In genomic region chr3:187902041-187902471, GRCh38 we compare ENCODE assay signal across 12 cellular contexts.
DNase-seq lines count a peak whose midpoint lies in the region; ATAC-seq and TF ChIP-seq lines count a peak whose summit lies in the region.
"Had no signal": no experiment of that assay in that cellular context is flagged by ENCODE, and none has a peak within 500 bp of the region (broad histone marks: within the 10 kb centered on the region; RNA-seq: fewer than 3 reads in every experiment).

No MANE protein-coding gene starts in this region.

- H3K9me3 ChIP-seq in OCI-LY1 (ENCODE audit: low read length): no peaks in the 10 kb centered on the region
- H3K9me3 ChIP-seq in endodermal cell (ENCODE audit: control insufficient read depth, low read length): no peaks in the 10 kb centered on the region

- H3K9me3 Mint-ChIP-seq in endodermal cell: no peaks in the 10 kb centered on the region
- H3K9me3 Mint-ChIP-seq: brain had no signal

- H3K9ac ChIP-seq in OCI-LY1 (ENCODE audit: low read length): peak overlapping the region; percentile 88
- no peak overlapping the region for H3K9ac ChIP-seq in endodermal cell (ENCODE audit: extremely low read depth, low read length, poor library complexity, severe bottlenecking)

- ATAC-seq in GM21381 (IDR thresholded peaks at IDR 0.05; ENCODE audit: unreplicated experiment) (peak; percentile 71), HG03064 (IDR thresholded peaks at IDR 0.05; ENCODE audit: low read depth, unreplicated experiment) (peak; percentile 69), foreskin keratinocyte (no peak)

- peaks cover 6% of the 10 kb centered on the region for H3F3A ChIP-seq in OCI-LY1 (ENCODE audit: insufficient read depth, low read length)

- H3K36me3 ChIP-seq in GM06990 (ENCODE audit: control insufficient read depth, insufficient read depth, low read length): no peaks in the 10 kb centered on the region
- no peaks in the 10 kb centered on the region for H3K36me3 ChIP-seq in OCI-LY1 (ENCODE audit: insufficient read depth, low read length)
- no peaks in the 10 kb centered on the region for H3K36me3 ChIP-seq in endodermal cell (ENCODE audit: control insufficient read depth, insufficient read depth, low read length)

- H3K27me3 Mint-ChIP-seq in endodermal cell (ENCODE audit: insufficient read depth): peaks cover 2% of the 10 kb centered on the region

- H3K4me3 Mint-ChIP-seq in endodermal cell: no peak overlapping the region
- H3K4me3 Mint-ChIP-seq: brain had no signal

- H3K79me2 ChIP-seq in OCI-LY1 (ENCODE audit: insufficient read depth, low read length): no peaks in the 10 kb centered on the region

- H2AFZ ChIP-seq in OCI-LY1 (ENCODE audit: low read length): no peak overlapping the region

- no peaks in the 10 kb centered on the region for H3K4me1 Mint-ChIP-seq in endodermal cell
- H3K4me1 Mint-ChIP-seq: brain had no signal

- H3K36me3 Mint-ChIP-seq in endodermal cell (ENCODE audit: low read depth): no peaks in the 10 kb centered on the region
- H3K36me3 Mint-ChIP-seq: brain had no signal

- peak overlapping the region; percentile 99 for H3K27ac ChIP-seq in OCI-LY1 (ENCODE audit: low read depth, low read length, poor library complexity, severe bottlenecking)
- no peak overlapping the region for H3K27ac ChIP-seq in endodermal cell (ENCODE audit: low read depth, low read length)
- no peak overlapping the region for H3K27ac ChIP-seq in foreskin keratinocyte

- H3K4me1 ChIP-seq in OCI-LY1 (ENCODE audit: insufficient read depth, low read length, severe bottlenecking): peaks cover 100% of the 10 kb centered on the region
- no peaks in the 10 kb centered on the region for H3K4me1 ChIP-seq in endodermal cell (ENCODE audit: control insufficient read depth, insufficient read depth, low read length)
- H3K4me1 ChIP-seq in foreskin keratinocyte: no peaks in the 10 kb centered on the region

- DNase-seq in GM06990 (ENCODE audit: extremely low read depth, insufficient read length): peak; percentile 56
- DNase-seq in NCI-H1436 treated with DMSO at 0.1 percent for 48 hours (lab: John Stamatoyannopoulos, UW): no peak
- no peak for DNase-seq in endodermal cell
- no peak for DNase-seq in foreskin keratinocyte
- DNase-seq in SHP77 treated with DMSO at 0.1 percent for 48 hours (lab: John Stamatoyannopoulos, UW): no peak
- DNase-seq: activated CD4-positive, alpha-beta T cell treated with anti-CD3 and anti-CD28 coated beads for 1 hour; mesendoderm; stimulated activated CD4-positive, alpha-beta T cell treated with anti-CD3 and anti-CD28 coated beads, Interleukin-4, amount 100 ng/mL, for 1 hour had no signal

- no peak for TF ChIP-seq CTCF in GM06990 (IDR thresholded peaks at IDR 0.05; ENCODE audit: insufficient read depth, low read length, poor library complexity, severe bottlenecking)
- TF ChIP-seq CTCF in OCI-LY1 (IDR thresholded peaks at IDR 0.05; ENCODE audit: low read length): no peak
- no peak for TF ChIP-seq CTCF in endodermal cell (conservative IDR thresholded peaks at IDR 0.05)
- TF ChIP-seq CTCF in foreskin keratinocyte (conservative IDR thresholded peaks at IDR 0.05): no peak

- no peaks in the 10 kb centered on the region for H4K20me1 ChIP-seq in OCI-LY1 (ENCODE audit: insufficient read depth, low read length)

- WGBS in endodermal cell (ENCODE audit: insufficient coverage in 1 of 2, insufficient read length in 1 of 2), 2 experiments: 90 to 93% methylated on average over 13 to 14 of the region's 14 CpGs

- no peak overlapping the region for H3K4me3 ChIP-seq in GM06990 (replicated peaks; ENCODE audit: low read depth, low read length)
- peak overlapping the region; percentile 50 for H3K4me3 ChIP-seq in OCI-LY1 (ENCODE audit: low read depth, low read length, poor library complexity, severe bottlenecking)
- no peak overlapping the region for H3K4me3 ChIP-seq in endodermal cell (ENCODE audit: low read length)

- no peaks in the 10 kb centered on the region for H3K9me2 ChIP-seq in OCI-LY1 (ENCODE audit: low read depth, low read length)

- no peak overlapping the region for H3K27ac Mint-ChIP-seq in endodermal cell
- H3K27ac Mint-ChIP-seq: brain had no signal

- peaks cover 5% of the 10 kb centered on the region for H3K27me3 ChIP-seq in GM06990 (replicated peaks; ENCODE audit: control insufficient read depth, insufficient read depth, low read length)
- no peaks in the 10 kb centered on the region for H3K27me3 ChIP-seq in OCI-LY1 (ENCODE audit: insufficient read depth, low read length)
- peaks cover 5% of the 10 kb centered on the region for H3K27me3 ChIP-seq in endodermal cell (ENCODE audit: control insufficient read depth, insufficient read depth, low read length, poor library complexity, severe bottlenecking)
- H3K27me3 ChIP-seq in foreskin keratinocyte: peaks cover 5% of the 10 kb centered on the region

- H3K4me2 ChIP-seq in OCI-LY1 (ENCODE audit: low read length): peak overlapping the region; percentile 81
